In the genomic region with DNA sequence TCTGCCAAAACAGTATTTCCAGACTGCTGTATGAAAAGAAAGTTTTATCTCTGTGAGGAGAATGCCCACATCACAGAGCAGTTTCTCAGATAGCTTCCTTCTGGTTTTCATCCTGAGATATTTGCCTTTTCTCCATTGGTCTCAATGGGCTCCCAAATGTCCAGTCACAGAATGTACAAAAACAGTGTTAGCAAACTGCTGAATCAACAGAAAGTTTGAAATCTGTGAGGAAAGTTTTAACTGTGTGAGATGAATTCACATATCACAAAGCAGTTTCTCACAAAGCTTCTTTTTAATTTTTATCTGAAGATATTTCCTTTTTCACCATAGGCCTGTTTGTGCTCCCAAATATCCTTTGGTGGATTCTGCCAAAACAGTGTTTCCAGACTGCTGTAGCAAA, we compare ENCODE assay signal across 31 cellular contexts.
"Had no signal": no experiment of that assay in that cellular context is flagged by ENCODE, and none has a peak within 500 bp of the region (broad histone marks: within the 10 kb centered on the region; RNA-seq: fewer than 3 reads in every experiment).

No MANE protein-coding gene starts in this region.

- FAIRE-seq: astrocyte, TTC549 had no signal

- H3K27me3 ChIP-seq: adrenal gland, body of pancreas, brain microvascular endothelial cell, breast epithelium had no signal

- H3K27ac ChIP-seq: adrenal gland, body of pancreas, brain microvascular endothelial cell, breast epithelium, VCaP had no signal

- H3K4me3 ChIP-seq: adrenal gland, body of pancreas, breast epithelium had no signal

- ATAC-seq: activated CD8-positive, alpha-beta memory T cell treated with anti-CD3 and anti-CD28 coated beads, Interleukin-2, amount 10 ng/mL, durations not matched to agents 7 days and 5 days; activated CD8-positive, alpha-beta T cell treated with anti-CD3 and anti-CD28 coated beads for 36 hours; activated naive CD4-positive, alpha-beta T cell treated with anti-CD3 and anti-CD28 coated beads, Interleukin-2, amount 50 U/mL, for 72 hours; body of pancreas had no signal

- DNase-seq: activated B cell treated with CpG ODN at 0.5 μM for 24 hours; activated CD4-positive, alpha-beta memory T cell treated with anti-CD3 and anti-CD28 coated beads for 36 hours; activated CD4-positive, alpha-beta T cell treated with anti-CD3 and anti-CD28 coated beads for 4 hours; activated CD4-positive, alpha-beta T cell treated with anti-CD3 and anti-CD28 coated beads, Interleukin-2, amount 10 ng/mL, durations not matched to agents 24 days and 14 days; activated CD4-positive, alpha-beta T cell treated with anti-CD3 and anti-CD28 coated beads, Interleukin-2, amount 50 U/mL, for 1 hour; activated CD4-positive, alpha-beta T cell treated with anti-CD3 and anti-CD28 coated beads, Interleukin-2, amount 50 U/mL, for 4 hours; activated CD4-positive, CD25-positive, alpha-beta regulatory T cell treated with anti-CD3 and anti-CD28 coated beads, Interleukin-2, amount 50 U/mL, for 72 hours; activated CD8-positive, alpha-beta memory T cell treated with anti-CD3 and anti-CD28 coated beads, Interleukin-2, amount 10 ng/mL, durations not matched to agents 7 days and 5 days; activated CD8-positive, alpha-beta memory T cell treated with anti-CD3 and anti-CD28 coated beads, Interleukin-2, amount 50 U/mL, for 48 hours; activated CD8-positive, alpha-beta T cell treated with anti-CD3 and anti-CD28 coated beads for 36 hours; activated effector memory CD4-positive, alpha-beta T cell treated with Interleukin-2 at 50 U/mL for 16 hours; activated gamma-delta T cell; activated naive CD4-positive, alpha-beta T cell treated with anti-CD3 and anti-CD28 coated beads for 36 hours; activated naive CD4-positive, alpha-beta T cell treated with anti-CD3 and anti-CD28 coated beads, Interleukin-2, amount 50 U/mL, for 16 hours; activated naive CD8-positive, alpha-beta T cell treated with anti-CD3 and anti-CD28 coated beads for 36 hours; activated T-cell treated with anti-CD3 and anti-CD28 coated beads, Interleukin-2, amount 50 U/mL, for 24 hours; activated T-cell treated with anti-CD3 and anti-CD28 coated beads, Interleukin-2, amount 50 U/mL, for 48 hours; adrenal gland; amniotic stem cell; aorta; body of pancreas; brain microvascular endothelial cell; central memory CD4-positive, alpha-beta T cell; T-helper 1 cell; T-helper 2 cell; T-helper 9 cell had no signal

- H3K4me1 ChIP-seq: adrenal gland, body of pancreas, breast epithelium had no signal

- H3K36me3 ChIP-seq: adrenal gland, brain microvascular endothelial cell, breast epithelium had no signal
